Comparison of ENCODE assay signal across 8 cellular contexts in genomic region chr17:82648761-82649474, GRCh38. TPM values are rescaled to one million over a fixed set of nuclear protein-coding genes. Genes with fewer than 3 reads are reported as not detected.
A peak's percentile ranks its signal among the peaks of the same experiment; 100 is the strongest.
DNase-seq lines count a peak whose midpoint lies in the region; ATAC-seq and TF ChIP-seq lines count a peak whose summit lies in the region.

No MANE protein-coding gene starts in this region.

- H3K4me1 ChIP-seq in colonic mucosa, result peaks cover 6% of the 10 kb centered on the region
- peaks cover 11% of the 10 kb centered on the region for H3K4me1 ChIP-seq in mesenchymal stem cell (ENCODE audit: control insufficient read depth, insufficient read depth, low read depth, low read length)
- peaks cover 19 to 34% (median 28%) of the 10 kb centered on the region in 4 donors for H3K4me1 ChIP-seq in transverse colon

- TF ChIP-seq POLR2A in transverse colon (IDR thresholded peaks at IDR 0.05), result no peak

- H3K79me1 ChIP-seq in mesenchymal stem cell (replicated peaks; ENCODE audit: low read length, poor library complexity, severe bottlenecking), result no peaks in the 10 kb centered on the region

- H4K8ac ChIP-seq in mesenchymal stem cell (ENCODE audit: low read length), result peak overlapping the region; percentile 81

- H3K4me3 ChIP-seq in GM12875 (ENCODE audit: low read depth, low read length) (peak overlapping the region; percentile 52), colonic mucosa (no peak overlapping the region), mesenchymal stem cell (ENCODE audit: insufficient read depth in 1 of 2, low read depth in 1 of 2, low read length in 2 of 2) (peak overlapping the region; percentile 54 to 76), transverse colon (peak overlapping the region in 3 of 4 donors; percentile 13 to 48 (median 31))

- no peak for TF ChIP-seq EP300 in transverse colon (IDR thresholded peaks at IDR 0.05; ENCODE audit: low read depth)

- H3K27me3 ChIP-seq in colonic mucosa (no peaks in the 10 kb centered on the region), mesenchymal stem cell (ENCODE audit: control insufficient read depth in 1 of 2, insufficient read depth in 1 of 2, low read length in 2 of 2) (no peaks in the 10 kb centered on the region), transverse colon (no peaks in the 10 kb centered on the region)

- TF ChIP-seq CTCF in GM12875 (IDR thresholded peaks at IDR 0.05; ENCODE audit: borderline replicate concordance, insufficient read depth, low read depth, low read length), result no peak
- TF ChIP-seq CTCF in colonic mucosa (IDR thresholded peaks at IDR 0.05), result no peak
- no peak for TF ChIP-seq CTCF in transverse colon (IDR thresholded peaks at IDR 0.05)

- peak overlapping the region in 1 of 2 experiments; percentile 45 for H3K14ac ChIP-seq in mesenchymal stem cell (ENCODE audit: low read length in 2 of 2)

- WGBS in mesenchymal stem cell, result 66% methylated on average over 6 of the region's 36 CpGs
- WGBS in transverse colon (ENCODE audit: low coverage in 1 of 2), 2 donors, result 11% methylated on average over 29 of the region's 36 CpGs; no CpG with 5 or more reads in 1 of the 2 donors

- H4K91ac ChIP-seq in mesenchymal stem cell (ENCODE audit: low read length), result no peak overlapping the region

- in situ Hi-C loops in transverse colon (cut with MboI; ENCODE audit: low pct_ligation_motif_present in 1 of 4, low pct_unique_long_range_greater_than_20kb in 1 of 4, low sequenced_read_pairs in 3 of 4), result no loop called here

- no peaks in the 10 kb centered on the region for H3K36me3 ChIP-seq in colonic mucosa
- peaks cover 6 to 8% of the 10 kb centered on the region in 2 experiments for H3K36me3 ChIP-seq in mesenchymal stem cell (ENCODE audit: control insufficient read depth in 1 of 2, insufficient read depth in 2 of 2, low read depth in 1 of 2, low read length in 2 of 2)
- peaks cover 0 to 7% (median 3%) of the 10 kb centered on the region in 4 donors for H3K36me3 ChIP-seq in transverse colon

- H2BK120ac ChIP-seq in mesenchymal stem cell (ENCODE audit: low read depth, low read length), result no peak overlapping the region

- H3K9ac ChIP-seq in colonic mucosa (ENCODE audit: low read depth in 2 of 2, low read length in 2 of 2) (peak overlapping the region; percentile 54 to 73), mesenchymal stem cell (ENCODE audit: low read length) (peak overlapping the region; percentile 84)

- no peaks in the 10 kb centered on the region for H3K9me3 ChIP-seq in colonic mucosa
- H3K9me3 ChIP-seq in mesenchymal stem cell (ENCODE audit: control insufficient read depth, low read length), result no peaks in the 10 kb centered on the region
- no peaks in the 10 kb centered on the region for H3K9me3 ChIP-seq in transverse colon

- peak; percentile 86 for DNase-seq in AG08396 (ENCODE audit: low spot score)
- DNase-seq in RPMI7951 (ENCODE audit: low read depth), result peak; percentile 18
- DNase-seq in colonic mucosa, result peak; percentile 57
- peak; percentile 12 for DNase-seq in mesenchymal stem cell
- DNase-seq in transverse colon, result peak; percentile 62
- DNase-seq in hippocampal formation (lab: John Stamatoyannopoulos, UW), result no peak

- peak overlapping the region; percentile 45 to 46 for H3K18ac ChIP-seq in mesenchymal stem cell (ENCODE audit: low read depth in 1 of 2, low read length in 2 of 2)

- H3K27ac ChIP-seq in colonic mucosa (no peak overlapping the region), mesenchymal stem cell (ENCODE audit: low read length, poor library complexity, severe bottlenecking) (no peak overlapping the region), transverse colon (peak overlapping the region; percentile 80 to 88 (median 82))

- intact Hi-C loops in colonic mucosa (cut with DNase I), result no loop called here
- intact Hi-C loops in transverse colon (cut with DNase I; ENCODE audit: low total_unique reads), result no loop called here

- peak overlapping the region; percentile 77 for H3K4me2 ChIP-seq in mesenchymal stem cell (ENCODE audit: low read length, poor library complexity, severe bottlenecking)

- H3K4ac ChIP-seq in mesenchymal stem cell (ENCODE audit: low read depth in 1 of 2, low read length in 2 of 2), result peak overlapping the region; percentile 66 to 87

- peak overlapping the region; percentile 39 for H2AK5ac ChIP-seq in mesenchymal stem cell (ENCODE audit: low read length, severe bottlenecking)

- peak overlapping the region in 1 of 2 experiments; percentile 68 for H2BK12ac ChIP-seq in mesenchymal stem cell (ENCODE audit: low read length in 2 of 2)

- H2BK5ac ChIP-seq in mesenchymal stem cell (ENCODE audit: low read depth, low read length, poor library complexity, severe bottlenecking), result no peak overlapping the region

- H3K23ac ChIP-seq in mesenchymal stem cell (ENCODE audit: low read length in 2 of 2), result peak overlapping the region in 1 of 2 experiments; percentile 27

- H2AFZ ChIP-seq in mesenchymal stem cell (ENCODE audit: low read depth, low read length), result peak overlapping the region; percentile 44

- peak overlapping the region; percentile 26 for H2BK15ac ChIP-seq in mesenchymal stem cell (ENCODE audit: low read depth, poor library complexity, severe bottlenecking)

- ATAC-seq in GM18858 (IDR thresholded peaks at IDR 0.05; ENCODE audit: unreplicated experiment), result no peak

RNA-seq across cellular contexts. Expression of gene WDR45B, which starts 0.7 kb away (rescaled TPM):
- total RNA-seq in RPMI7951 (2014; rRNA removed; shearing (Covaris generic)), result 59.1 and 62.5 TPM in 2 replicates
- 100 to 1,000 TPM in 1 of 2 donors, 10 to 100 TPM in 1; 58.8 to 119 TPM for total RNA-seq in colonic mucosa
- 65.7 TPM for polyA plus RNA-seq in mesenchymal stem cell (2013, experiment 1 of 2)
- 65.3 TPM for polyA plus RNA-seq in mesenchymal stem cell (2013, experiment 2 of 2)
- 100 to 1,000 TPM in 1 of 4 donors, 10 to 100 TPM in 3; 68.1 to 108 (median 83.6) TPM for total RNA-seq in transverse colon

RNA-seq across cellular contexts. Expression of gene RAB40B, which starts 49.6 kb away (rescaled TPM):
- 3.2 and 7.3 TPM in 2 replicates for total RNA-seq in RPMI7951 (2014; rRNA removed; shearing (Covaris generic))
- total RNA-seq in colonic mucosa, result 10 to 100 TPM; 34.7 to 35.8 TPM
- polyA plus RNA-seq in mesenchymal stem cell (2013, experiment 1 of 2), result 8.5 TPM
- 7.7 TPM for polyA plus RNA-seq in mesenchymal stem cell (2013, experiment 2 of 2)
- 10 to 100 TPM; 26.5 to 83.0 (median 59.6) TPM for total RNA-seq in transverse colon

Comparison
In these comparisons a context has a peak if more than half of its experiments do, and no peak if none do; other contexts are left out.
1. DNase-seq: peak in AG08396 (single experiment), RPMI7951 (single experiment), colonic mucosa (single experiment), mesenchymal stem cell (single experiment) and transverse colon (single experiment); none in hippocampal formation (0 of 2).
2. H3K27ac ChIP-seq: peak in transverse colon (4 of 4); none in colonic mucosa (single experiment) and mesenchymal stem cell (single experiment).